In genomic region chr19:947707-948533, GRCh38 we compare ENCODE assay signal across 8 cellular contexts.
DNase-seq lines count a peak whose midpoint lies in the region; ATAC-seq lines count a peak whose summit lies in the region.

No MANE protein-coding gene starts in this region.

- peak; percentile 82 to 85 for DNase-seq in NOMO-1 (lab: John Stamatoyannopoulos, UW; ENCODE audit: unreplicated experiment in 2 of 2)
- DNase-seq in medulla oblongata (ENCODE audit: extremely low spot score), result peak; percentile 83
- no peak for DNase-seq in NCI-H510A treated with DMSO at 0.1 percent for 48 hours (lab: John Stamatoyannopoulos, UW)
- DNase-seq in NCI-H2029 (lab: John Stamatoyannopoulos, UW), result no peak
- no peak for DNase-seq in DMS79 (lab: John Stamatoyannopoulos, UW)
- DNase-seq in D341Med (ENCODE audit: low spot score), result no peak

- ATAC-seq in GM18502 (IDR thresholded peaks at IDR 0.05; ENCODE audit: poor library complexity, unreplicated experiment) (peak; percentile 61), HG02571 (IDR thresholded peaks at IDR 0.05; ENCODE audit: unreplicated experiment) (peak; percentile 54)

Comparison
In these comparisons a context has a peak if more than half of its experiments do, and no peak if none do; other contexts are left out.
1. DNase-seq: peak in NOMO-1 (2 of 2) and medulla oblongata (single experiment); none in NCI-H510A treated with DMSO at 0.1 percent for 48 hours (single experiment), NCI-H2029 (single experiment), DMS79 (single experiment) and D341Med (single experiment).